Comparison of ENCODE assay signal across 10 cellular contexts in the genomic region with DNA sequence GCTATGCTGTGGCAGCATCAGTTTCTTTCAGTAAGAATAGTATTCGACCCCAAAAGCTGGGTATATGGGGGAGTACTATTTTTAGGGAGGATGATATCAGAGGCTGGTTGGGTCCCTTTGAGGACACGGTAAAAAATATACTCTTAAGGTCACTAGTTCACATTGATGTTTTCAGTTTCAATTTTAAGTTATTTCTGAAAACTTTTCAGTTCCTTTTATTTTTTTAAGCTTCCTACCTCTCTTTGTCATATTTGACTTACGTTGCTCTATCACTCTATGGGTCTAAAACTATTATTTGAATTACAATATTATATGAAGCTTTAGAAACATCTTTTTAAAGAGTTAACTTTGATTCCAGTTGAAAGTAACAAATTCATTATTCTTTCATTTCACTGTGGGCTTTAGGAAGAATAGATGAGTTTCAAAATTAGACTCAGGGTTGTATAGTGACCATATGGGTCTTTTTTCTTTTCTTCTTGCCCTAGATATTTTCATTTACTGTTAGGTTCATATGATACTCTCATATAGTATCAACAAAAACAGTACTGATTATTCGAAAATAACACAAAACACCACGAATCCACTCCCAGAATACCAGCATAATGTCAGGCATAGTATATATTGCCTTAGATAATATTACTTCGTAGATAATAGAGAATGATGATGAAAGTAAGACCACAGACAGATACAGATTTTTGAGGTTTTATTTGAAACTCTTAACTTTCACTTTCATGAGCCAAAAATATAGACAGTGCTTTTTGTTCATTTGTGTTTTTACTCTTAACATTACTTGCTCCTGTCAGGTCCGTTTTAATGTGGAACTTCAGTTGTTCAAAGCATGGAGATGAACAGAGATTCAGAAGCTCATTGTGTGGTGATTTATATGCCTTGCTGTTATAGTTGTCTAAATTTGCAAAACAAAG. TPM values are rescaled to one million over a fixed set of nuclear protein-coding genes. Genes with fewer than 3 reads are reported as not detected.
DNase-seq lines count a peak whose midpoint lies in the region; ATAC-seq and FAIRE-seq lines count a peak whose summit lies in the region.
"Had no signal": no experiment of that assay in that cellular context is flagged by ENCODE, and none has a peak within 500 bp of the region (broad histone marks: within the 10 kb centered on the region; RNA-seq: fewer than 3 reads in every experiment).

No MANE protein-coding gene starts in this region.

- H3K36me3 ChIP-seq in BLaER1 treated with 17β-estradiol and CSF1 and Interleukin-3, amounts not matched to agents 10 nM and 100 nM = peaks cover 0 to 12% (median 8%) of the 10 kb centered on the region in 11 experiments; a peak in 10 of 22 replicates
- H3K36me3 ChIP-seq in SJCRH30 (no peaks in the 10 kb centered on the region), GM23248 (ENCODE audit: low read depth) (no peaks in the 10 kb centered on the region)

- no peaks in the 10 kb centered on the region for H3K79me2 ChIP-seq in GM23248 (ENCODE audit: insufficient read depth)

- peaks cover 20% of the 10 kb centered on the region for H3K36me3 Mint-ChIP-seq in activated CD4-positive, alpha-beta memory T cell treated with anti-CD3 and anti-CD28 coated beads for 36 hours

- H3F3A ChIP-seq in GM23248 (ENCODE audit: insufficient read depth) = peaks cover 5% of the 10 kb centered on the region

- H3K4me3 Mint-ChIP-seq in activated CD4-positive, alpha-beta memory T cell treated with anti-CD3 and anti-CD28 coated beads for 36 hours = peak overlapping the region; percentile 34

- H3K27me3 Mint-ChIP-seq in activated CD4-positive, alpha-beta memory T cell treated with anti-CD3 and anti-CD28 coated beads for 36 hours = peaks cover 3% of the 10 kb centered on the region

- H3K4me1 Mint-ChIP-seq in activated CD4-positive, alpha-beta memory T cell treated with anti-CD3 and anti-CD28 coated beads for 36 hours (ENCODE audit: low read depth) = peaks cover 20% of the 10 kb centered on the region

- peaks cover 26 to 48% (median 42%) of the 10 kb centered on the region in 10 experiments for H3K4me1 ChIP-seq in BLaER1 treated with 17β-estradiol and CSF1 and Interleukin-3, amounts not matched to agents 10 nM and 100 nM
- H3K4me1 ChIP-seq in SJCRH30 (no peaks in the 10 kb centered on the region), GM23248 (ENCODE audit: insufficient read depth) (peaks cover 15% of the 10 kb centered on the region)
- H3K4me1 ChIP-seq: body of pancreas had no signal

- H3K27ac Mint-ChIP-seq in activated CD4-positive, alpha-beta memory T cell treated with anti-CD3 and anti-CD28 coated beads for 36 hours = no peak overlapping the region

- H3K9me3 Mint-ChIP-seq in activated CD4-positive, alpha-beta memory T cell treated with anti-CD3 and anti-CD28 coated beads for 36 hours = peaks cover 14% of the 10 kb centered on the region

- FAIRE-seq in GM19239 (lab: Jason Lieb, UNC) = peak; percentile 94

- peaks cover 12 to 33% (median 26%) of the 10 kb centered on the region in 11 experiments for H3K9me3 ChIP-seq in BLaER1 treated with 17β-estradiol and CSF1 and Interleukin-3, amounts not matched to agents 10 nM and 100 nM (replicated peaks in 1 of 11)
- peaks cover 5% of the 10 kb centered on the region for H3K9me3 ChIP-seq in SJCRH30 (replicated peaks)
- H3K9me3 ChIP-seq in GM23248 (ENCODE audit: low read depth) = no peaks in the 10 kb centered on the region
- H3K9me3 ChIP-seq: body of pancreas had no signal

- CTCF ChIA-PET in activated CD4-positive, alpha-beta memory T cell treated with anti-CD3 and anti-CD28 coated beads for 36 hours (lab: Charles Lee) = interaction anchor here (0.7 to 1.1 kb wide), 2 partner anchors 141 to 1011 kb away, joined by 3 to 5 read pairs; a partner anchor contains a TSS

- peak; percentile 85 for ATAC-seq in HG03064 (IDR thresholded peaks at IDR 0.05; ENCODE audit: low read depth, unreplicated experiment)
- ATAC-seq: body of pancreas had no signal

- no peaks in the 10 kb centered on the region for H3K9me2 ChIP-seq in GM23248 (ENCODE audit: insufficient read depth)

- H3K27ac ChIP-seq in BLaER1 treated with 17β-estradiol and CSF1 and Interleukin-3, amounts not matched to agents 10 nM and 100 nM = peak overlapping the region in 8 of 11 experiments; percentile 30 to 70 (median 62); a peak in 16 of 22 replicates
- H3K27ac ChIP-seq in SJCRH30 (no peak overlapping the region), GM23248 (no peak overlapping the region)
- H3K27ac ChIP-seq: body of pancreas had no signal

- H2AFZ ChIP-seq in GM23248 = no peak overlapping the region

- no peaks in the 10 kb centered on the region for H4K20me1 ChIP-seq in BLaER1 treated with 17β-estradiol and CSF1 and Interleukin-3, amounts not matched to agents 10 nM and 100 nM
- no peaks in the 10 kb centered on the region for H4K20me1 ChIP-seq in GM23248 (ENCODE audit: insufficient read depth)

- in situ Hi-C loops in GM23248 (cut with MboI) = no loop called here

- DNase-seq in GM19239 (ENCODE audit: insufficient read length, low spot score) = peak; percentile 77
- DNase-seq in activated CD4-positive, alpha-beta memory T cell treated with anti-CD3 and anti-CD28 coated beads for 36 hours = no peak
- DNase-seq in SJCRH30 = no peak
- DNase-seq in hypothalamus (lab: John Stamatoyannopoulos, UW) = no peak
- DNase-seq in NCI-H1048 (lab: John Stamatoyannopoulos, UW) = no peak
- DNase-seq in GM23248 = no peak
- DNase-seq: body of pancreas, NCI-H510A had no signal

- peak overlapping the region; percentile 64 to 92 (median 74) for H3K4me2 ChIP-seq in BLaER1 treated with 17β-estradiol and CSF1 and Interleukin-3, amounts not matched to agents 10 nM and 100 nM
- no peak overlapping the region for H3K4me2 ChIP-seq in GM23248 (ENCODE audit: unreplicated experiment)

- no peaks in the 10 kb centered on the region for H3K27me3 ChIP-seq in BLaER1 treated with 17β-estradiol and CSF1 and Interleukin-3, amounts not matched to agents 10 nM and 100 nM
- no peaks in the 10 kb centered on the region for H3K27me3 ChIP-seq in SJCRH30
- H3K27me3 ChIP-seq in GM23248 (replicated peaks; ENCODE audit: insufficient read depth) = no peaks in the 10 kb centered on the region
- H3K27me3 ChIP-seq: body of pancreas had no signal

- H3K4me3 ChIP-seq in BLaER1 treated with 17β-estradiol and CSF1 and Interleukin-3, amounts not matched to agents 10 nM and 100 nM = peak overlapping the region; percentile 16 to 43 (median 32); a peak in 10 of 20 replicates
- H3K4me3 ChIP-seq in SJCRH30 (no peak overlapping the region), GM23248 (no peak overlapping the region)
- H3K4me3 ChIP-seq: body of pancreas had no signal

- peak overlapping the region; percentile 9 to 64 (median 28); a peak in 15 of 22 replicates for H3K9ac ChIP-seq in BLaER1 treated with 17β-estradiol and CSF1 and Interleukin-3, amounts not matched to agents 10 nM and 100 nM
- H3K9ac ChIP-seq in GM23248 = no peak overlapping the region

- intact Hi-C loops in activated CD4-positive, alpha-beta memory T cell treated with anti-CD3 and anti-CD28 coated beads for 36 hours (cut with micrococcal nuclease) = no loop called here

- WGBS in GM23248 (ENCODE audit: low coverage in 1 of 2, low lambda C conversion rate in 2 of 2, missing lambda C conversion rate in 2 of 2), 2 experiments = 72 to 80% methylated on average over 7 of the region's 7 CpGs

- POLR2A ChIA-PET in activated CD4-positive, alpha-beta memory T cell treated with anti-CD3 and anti-CD28 coated beads for 36 hours (lab: Charles Lee) = no interaction called here

RNA-seq across cellular contexts. Expression of a gene that starts 9.8 kb away (rescaled TPM):
- total RNA-seq in activated CD4-positive, alpha-beta memory T cell treated with anti-CD3 and anti-CD28 coated beads for 36 hours = 1 to 10 TPM; 1.8 to 2.1 TPM
- total RNA-seq in SJCRH30 (2014; rRNA removed; shearing (Covaris generic)) = 1.5 and 2.1 TPM in 2 replicates
- total RNA-seq in GM23248 (2014; rRNA removed; shearing (Covaris generic)) = 2.5 and 5.8 TPM in 2 replicates
- 9.3 and 11.1 TPM in 2 replicates for polyA plus RNA-seq in GM23248 (2016; fragmentation: Nextera tagmentation; extraction: Ambion mirVana)

Comparison
In these comparisons a context has a peak if more than half of its experiments do, and no peak if none do; other contexts are left out.
1. H3K27ac ChIP-seq: peak in BLaER1 treated with 17β-estradiol and CSF1 and Interleukin-3, amounts not matched to agents 10 nM and 100 nM (8 of 11); none in SJCRH30 (single experiment) and GM23248 (single experiment).
2. H3K4me3 ChIP-seq: peak in BLaER1 treated with 17β-estradiol and CSF1 and Interleukin-3, amounts not matched to agents 10 nM and 100 nM (10 of 10); none in SJCRH30 (single experiment) and GM23248 (single experiment).